1 cellular context compared by ENCODE assay signal in genomic region chr5:15008476-15008875, GRCh38.
TF ChIP-seq lines count a peak whose summit lies in the region.

No MANE protein-coding gene starts in this region.

TF ChIP-seq in A549, 52 proteins besides CTCF, POLR2A, EP300 and RAD21 (continued from another document):
- TF ChIP-seq REST (IDR thresholded peaks at IDR 0.05), result no peak
- 0 out of 3 replicates have a peak, but pooled peaks have one; percentile 28 for TF ChIP-seq SMC3 (IDR thresholded peaks at IDR 0.05)
- peak; percentile 95 to 99 for TF ChIP-seq CEBPB (IDR thresholded peaks at IDR 0.05)
- TF ChIP-seq CHD2 (IDR thresholded peaks at IDR 0.05; ENCODE audit: low read length, partially characterized antibody), result no peak
- TF ChIP-seq ZC3H11A (IDR thresholded peaks at IDR 0.05), result no peak
- TF ChIP-seq TFCP2L1 (CRISPR knock-in tag; IDR thresholded peaks at IDR 0.05), result no peak
- peak; percentile 60 to 77; a peak in 3 of 5 replicates for TF ChIP-seq JUN (IDR thresholded peaks at IDR 0.05)
- TF ChIP-seq, protein P1, sequence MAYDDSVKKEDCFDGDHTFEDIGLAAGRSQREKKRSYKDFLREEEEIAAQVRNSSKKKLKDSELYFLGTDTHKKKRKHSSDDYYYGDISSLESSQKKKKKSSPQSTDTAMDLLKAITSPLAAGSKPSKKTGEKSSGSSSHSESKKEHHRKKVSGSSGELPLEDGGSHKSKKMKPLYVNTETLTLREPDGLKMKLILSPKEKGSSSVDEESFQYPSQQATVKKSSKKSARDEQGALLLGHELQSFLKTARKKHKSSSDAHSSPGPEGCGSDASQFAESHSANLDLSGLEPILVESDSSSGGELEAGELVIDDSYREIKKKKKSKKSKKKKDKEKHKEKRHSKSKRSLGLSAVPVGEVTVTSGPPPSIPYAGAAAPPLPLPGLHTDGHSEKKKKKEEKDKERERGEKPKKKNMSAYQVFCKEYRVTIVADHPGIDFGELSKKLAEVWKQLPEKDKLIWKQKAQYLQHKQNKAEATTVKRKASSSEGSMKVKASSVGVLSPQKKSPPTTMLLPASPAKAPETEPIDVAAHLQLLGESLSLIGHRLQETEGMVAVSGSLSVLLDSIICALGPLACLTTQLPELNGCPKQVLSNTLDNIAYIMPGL (CRISPR knock-in tag; IDR thresholded peaks at IDR 0.05; ENCODE audit: borderline replicate concordance), result no peak
- TF ChIP-seq BHLHE40 (IDR thresholded peaks at IDR 0.05; ENCODE audit: low read depth, low read length), result no peak
